9 cellular contexts compared by ENCODE assay signal in genomic region chr3:148992635-148993230, GRCh38. TPM values are rescaled to one million over a fixed set of nuclear protein-coding genes. Genes with fewer than 3 reads are reported as not detected.
DNase-seq lines count a peak whose midpoint lies in the region; ATAC-seq, FAIRE-seq and TF ChIP-seq lines count a peak whose summit lies in the region.
"Had no signal": no experiment of that assay in that cellular context is flagged by ENCODE, and none has a peak within 500 bp of the region (broad histone marks: within the 10 kb centered on the region; RNA-seq: fewer than 3 reads in every experiment).

No MANE protein-coding gene starts in this region.

- peak overlapping the region; percentile 70 for H3K4me2 ChIP-seq in GM12878 (ENCODE audit: control insufficient read depth, insufficient read depth)

- H3K9ac ChIP-seq in GM12878 (ENCODE audit: control insufficient read depth, insufficient read depth, low read length) (peak overlapping the region; percentile 75; the same call in 1 of the 2 replicates), mucosa of stomach (ENCODE audit: low read length) (peak overlapping the region; percentile 84)

- no peak overlapping the region for H3K27ac ChIP-seq in GM12878 (ENCODE audit: control insufficient read depth, insufficient read depth)

- intact Hi-C loops in GM12878 (cut with micrococcal nuclease; ENCODE audit: unreplicated experiment), result no loop called here

- H3K27me3 ChIP-seq in GM12878 (replicated peaks in 1 of 2; ENCODE audit: control insufficient read depth in 2 of 2, insufficient read depth in 2 of 2, low read length in 1 of 2) (no peaks in the 10 kb centered on the region), mucosa of stomach (ENCODE audit: control insufficient read depth, insufficient read depth, low read length) (no peaks in the 10 kb centered on the region)

- WGBS in GM12878 (ENCODE audit: insufficient coverage, insufficient replicate concordance, low lambda C conversion rate, missing lambda C conversion rate), result 93% methylated on average over 10 of the region's 10 CpGs

- no peak for TF ChIP-seq POLR2A in GM12878 (IDR thresholded peaks at IDR 0.05; ENCODE audit: low read depth, low read length)

- no peaks in the 10 kb centered on the region for H3K9me3 Mint-ChIP-seq in stimulated activated naive CD8-positive, alpha-beta T cell treated with anti-CD3 and anti-CD28 coated beads, Interleukin-15, Interleukin-2, amounts not matched to agents 100 ng/mL and 50 ng/mL, for 24 hours

- H3K27ac Mint-ChIP-seq in stimulated activated naive CD8-positive, alpha-beta T cell treated with anti-CD3 and anti-CD28 coated beads, Interleukin-15, Interleukin-2, amounts not matched to agents 100 ng/mL and 50 ng/mL, for 24 hours, result peak overlapping the region; percentile 78

- RAD21 ChIA-PET in GM12878 (lab: Charles Lee; ENCODE audit: unreplicated experiment), result interaction anchor here (1.1 to 2.0 kb wide), 4 partner anchors 8 to 128 kb away, joined by 3 to 8 read pairs (median 4); no protein-coding TSS in a partner anchor

- in situ Hi-C loops in GM12878 (cut with MboI), result no loop called here

- no peak for DNase-seq in stimulated activated naive CD8-positive, alpha-beta T cell treated with anti-CD3 and anti-CD28 coated beads, Interleukin-15, Interleukin-2, amounts not matched to agents 100 U/mL and 50 U/mL, for 24 hours
- DNase-seq in GM12878 (ENCODE audit: low read depth, low spot score) (no peak), HCEC 1CT (no peak), NK-92 (lab: John Stamatoyannopoulos, UW; ENCODE audit: unreplicated experiment) (no peak), germinal center (ENCODE audit: low spot score) (no peak), DMS153 treated with DMSO at 0.1 percent for 48 hours (lab: John Stamatoyannopoulos, UW; ENCODE audit: unreplicated experiment) (no peak)
- DNase-seq: activated CD4-positive, alpha-beta T cell treated with anti-CD3 and anti-CD28 coated beads for 1 hour had no signal

- H3K36me3 Mint-ChIP-seq in stimulated activated naive CD8-positive, alpha-beta T cell treated with anti-CD3 and anti-CD28 coated beads, Interleukin-15, Interleukin-2, amounts not matched to agents 100 ng/mL and 50 ng/mL, for 24 hours (ENCODE audit: low read depth), result peaks cover 27% of the 10 kb centered on the region

- no peak for FAIRE-seq in GM12878 (lab: Jason Lieb, UNC)

- TF ChIP-seq CTCF in GM12878 (IDR thresholded peaks at IDR 0.05 in 2 of 3, conservative IDR thresholded peaks at IDR 0.05 in 1 of 3; ENCODE audit: control insufficient read depth in 2 of 3, extremely low read depth in 1 of 3, insufficient read depth in 1 of 3, low read depth in 3 of 3, low read length in 3 of 3), result no peak

- H3K4me1 Mint-ChIP-seq in stimulated activated naive CD8-positive, alpha-beta T cell treated with anti-CD3 and anti-CD28 coated beads, Interleukin-15, Interleukin-2, amounts not matched to agents 100 ng/mL and 50 ng/mL, for 24 hours (ENCODE audit: low read depth), result peaks cover 30% of the 10 kb centered on the region

- H3K4me3 ChIP-seq in GM12878, result peak overlapping the region; percentile 94
- H3K4me3 ChIP-seq in mucosa of stomach (ENCODE audit: low read length), result no peak overlapping the region

- SMC1A ChIA-PET in GM12878 (lab: Charles Lee; ENCODE audit: uncharacterized antibody, unreplicated experiment), result interaction anchor here (0.7 to 1.7 kb wide), 3 partner anchors 10 to 137 kb away, joined by 3 to 4 read pairs (median 3); no protein-coding TSS in a partner anchor

- no peak for TF ChIP-seq EP300 in GM12878 (IDR thresholded peaks at IDR 0.05; ENCODE audit: borderline replicate concordance in 1 of 2, control insufficient read depth in 1 of 2, low read depth in 2 of 2, low read length in 2 of 2)

- H3K36me3 ChIP-seq in GM12878 (ENCODE audit: control insufficient read depth in 2 of 2, insufficient read depth in 2 of 2, low read length in 1 of 2) (peaks cover 0 to 5% of the 10 kb centered on the region in 2 experiments; a peak in 1 of 4 replicates), mucosa of stomach (ENCODE audit: control insufficient read depth, insufficient read depth, low read length) (no peaks in the 10 kb centered on the region)

- ATAC-seq in stimulated activated naive CD8-positive, alpha-beta T cell treated with anti-CD3 and anti-CD28 coated beads, Interleukin-15, Interleukin-2, amounts not matched to agents 100 U/mL and 50 U/mL, for 24 hours, result no peak
- no peak for ATAC-seq in GM12878

- H3K9me3 ChIP-seq in GM12878 (replicated peaks; ENCODE audit: control insufficient read depth, insufficient read depth, low read length) (no peaks in the 10 kb centered on the region), mucosa of stomach (ENCODE audit: control insufficient read depth, low read length) (no peaks in the 10 kb centered on the region)

- H2AFZ ChIP-seq in GM12878 (ENCODE audit: control insufficient read depth, low read depth, low read length), result no peak overlapping the region

- peaks cover 15% of the 10 kb centered on the region for H3K79me2 ChIP-seq in GM12878 (ENCODE audit: control insufficient read depth, insufficient read depth, low read length)

- no peaks in the 10 kb centered on the region for H3K27me3 Mint-ChIP-seq in stimulated activated naive CD8-positive, alpha-beta T cell treated with anti-CD3 and anti-CD28 coated beads, Interleukin-15, Interleukin-2, amounts not matched to agents 100 ng/mL and 50 ng/mL, for 24 hours

- TF ChIP-seq RAD21 in GM12878 (IDR thresholded peaks at IDR 0.05; ENCODE audit: insufficient read depth, low read depth, low read length), result no peak

- BruUV-seq in GM12878 (replicated peaks; lab: Mats Ljungman, UMichigan), result TSS peak; percentile 76

- POLR2A ChIA-PET in GM12878 (lab: Charles Lee), result interaction anchor here (1.1 to 1.4 kb wide), 2 partner anchors 8 to 23 kb away, joined by 3 to 4 read pairs; no protein-coding TSS in a partner anchor

- CTCF ChIA-PET in GM12878 (lab: Yijun Ruan, JAX), result interaction anchor here (0.8 to 3.2 kb wide), 6 partner anchors 8 to 129 kb away, joined by 3 to 14 read pairs (median 4); no protein-coding TSS in a partner anchor

- H3K4me1 ChIP-seq in GM12878 (ENCODE audit: control insufficient read depth, insufficient read depth, low read length) (peaks cover 4% of the 10 kb centered on the region; the same call in 1 of the 2 replicates), mucosa of stomach (ENCODE audit: control insufficient read depth, insufficient read depth, low read length) (peaks cover 7% of the 10 kb centered on the region)

- no peaks in the 10 kb centered on the region for H4K20me1 ChIP-seq in GM12878 (ENCODE audit: control insufficient read depth, insufficient read depth)

- H3K4me3 Mint-ChIP-seq in stimulated activated naive CD8-positive, alpha-beta T cell treated with anti-CD3 and anti-CD28 coated beads, Interleukin-15, Interleukin-2, amounts not matched to agents 100 ng/mL and 50 ng/mL, for 24 hours, result peak overlapping the region; percentile 84

TF ChIP-seq in GM12878, 131 proteins besides CTCF, POLR2A, EP300 and RAD21:
- TF ChIP-seq YY1 (IDR thresholded peaks at IDR 0.05; ENCODE audit: low read depth, low read length) (no peak), ZNF207 (IDR thresholded peaks at IDR 0.05; ENCODE audit: borderline replicate concordance) (no peak), ZNF274 (IDR thresholded peaks at IDR 0.05; ENCODE audit: insufficient read depth, insufficient read length) (no peak), NRF1 (conservative IDR thresholded peaks at IDR 0.05; ENCODE audit: low read depth, low read length) (no peak), BCL3 (IDR thresholded peaks at IDR 0.05; ENCODE audit: borderline replicate concordance, insufficient read depth, low read depth, low read length, poor library complexity, severe bottlenecking) (no peak)

RNA-seq across cellular contexts. Expression of gene GYG1, which starts 1.4 kb away (rescaled TPM):
- total RNA-seq in GM12878 (2013; cell fraction: nucleolus; rRNA removed), result 3.9 and 5.3 TPM in 2 replicates
- 12.0 and 16.0 TPM in 2 replicates for total RNA-seq in GM12878 (2014; rRNA removed)
- total RNA-seq in GM12878 (2014; rRNA removed; fragmentation: Illumina TruSeq; extraction: Trizol), result 18.8 and 19.7 TPM in 2 replicates
- 21.1 and 22.4 TPM in 2 replicates for total RNA-seq in GM12878 (2021)
- 10.8 TPM for polyA plus RNA-seq in GM12878 (2011; ENCODE audit: low read depth)
- 16.9 and 18.2 TPM in 2 replicates for polyA plus RNA-seq in GM12878 (2011; rRNA removed)
- polyA plus RNA-seq in GM12878 (2011; cell fraction: cytosol; rRNA removed), result 14.6 and 18.8 TPM in 2 replicates
- 16.1 and 17.9 TPM in 2 replicates for polyA plus RNA-seq in GM12878 (2011; cell fraction: nucleus; rRNA removed)
- polyA plus RNA-seq in GM12878 (2012), result 13.0 and 15.1 TPM in 2 replicates
- polyA plus RNA-seq in GM12878 (2014; fragmentation: Illumina TruSeq; extraction: Trizol), result 26.4 and 26.6 TPM in 2 replicates
- 10 to 100 TPM; 23.4 to 36.7 TPM for polyA plus RNA-seq in GM12878 (2014; fragmentation: Nextera tagmentation; extraction: Ambion mirVana)
- 11.8 and 13.0 TPM in 2 replicates for polyA plus RNA-seq in GM12878 (2014; rRNA removed)
- polyA plus RNA-seq in GM12878 (2016; fragmentation: Nextera tagmentation; extraction: Ambion mirVana), result 10 to 100 TPM; 33.9 to 38.9 TPM
- polyA minus RNA-seq in GM12878 (2011; rRNA and poly(A)+ RNA removed), result 13.7 and 19.3 TPM in 2 replicates
- 7.8 and 10.2 TPM in 2 replicates for polyA minus RNA-seq in GM12878 (2011; cell fraction: cytosol; rRNA and poly(A)+ RNA removed)
- 21.2 and 31.4 TPM in 2 replicates for polyA minus RNA-seq in GM12878 (2011; cell fraction: nucleus; rRNA and poly(A)+ RNA removed)
